26 cellular contexts compared by ENCODE assay signal in genomic region chr2:120796094-120796493, GRCh38.
"Had no signal": no experiment of that assay in that cellular context is flagged by ENCODE, and none has a peak within 500 bp of the region (broad histone marks: within the 10 kb centered on the region; RNA-seq: fewer than 3 reads in every experiment).

No MANE protein-coding gene starts in this region.

- H3K4me1 ChIP-seq: body of pancreas had no signal

- H3K36me3 Mint-ChIP-seq: activated naive CD4-positive, alpha-beta T cell treated with anti-CD3 and anti-CD28 coated beads, Interleukin-2, amount 50 U/mL, for 24 hours had no signal

- DNase-seq: activated CD4-positive, alpha-beta T cell treated with anti-CD3 and anti-CD28 coated beads for 48 hours; activated CD4-positive, alpha-beta T cell treated with anti-CD3 and anti-CD28 coated beads, Interleukin-2, amount 50 U/mL, for 4 hours; activated CD4-positive, CD25-positive, alpha-beta regulatory T cell treated with anti-CD3 and anti-CD28 coated beads, Interleukin-2, amount 50 U/mL, for 72 hours; activated CD8-positive, alpha-beta memory T cell treated with anti-CD3 and anti-CD28 coated beads, Interleukin-2, amount 50 U/mL, for 48 hours; activated CD8-positive, alpha-beta T cell treated with anti-CD3 and anti-CD28 coated beads, Interleukin-2, amount 10 ng/mL, durations not matched to agents 7 days and 5 days; activated effector memory CD4-positive, alpha-beta T cell treated with Interleukin-2 at 50 U/mL for 16 hours; activated naive CD4-positive, alpha-beta T cell; activated T-cell treated with anti-CD3 and anti-CD28 coated beads, Interleukin-2, amount 50 U/mL, for 1 hour; aorta; body of pancreas; NCI-H1092; NCI-H1417; NCI-H2029; NCI-H2107; NCI-H2171 treated with DMSO at 0.1 percent for 48 hours; NCI-H226; NCI-H526; NCI-H82; SHP77; SW 1271 had no signal

- H3K9me3 ChIP-seq: body of pancreas, SJSA1 had no signal

- H3K9me3 Mint-ChIP-seq: activated naive CD4-positive, alpha-beta T cell treated with anti-CD3 and anti-CD28 coated beads, Interleukin-2, amount 50 U/mL, for 24 hours; central memory CD8-positive, alpha-beta T cell; T-helper 1 cell treated with Interleukin-12 subunit alpha and Interleukin-12 subunit beta and Interleukin-4 antibody, amounts not matched to agents 30 μg/mL and 1 μg/mL, for 36 hours had no signal

- H3K4me1 Mint-ChIP-seq: activated naive CD4-positive, alpha-beta T cell treated with anti-CD3 and anti-CD28 coated beads, Interleukin-2, amount 50 U/mL, for 24 hours; central memory CD8-positive, alpha-beta T cell had no signal

- H3K27me3 ChIP-seq: body of pancreas, SJSA1 had no signal

- H3K27ac Mint-ChIP-seq: activated CD8-positive, alpha-beta T cell treated with anti-CD3 and anti-CD28 coated beads, Interleukin-2, amount 10 ng/mL, durations not matched to agents 7 days and 5 days; activated naive CD4-positive, alpha-beta T cell treated with anti-CD3 and anti-CD28 coated beads, Interleukin-2, amount 50 U/mL, for 24 hours; T-helper 1 cell treated with Interleukin-12 subunit alpha and Interleukin-12 subunit beta and Interleukin-4 antibody, amounts not matched to agents 30 μg/mL and 1 μg/mL, for 36 hours had no signal

- H3K27me3 Mint-ChIP-seq: activated naive CD4-positive, alpha-beta T cell treated with anti-CD3 and anti-CD28 coated beads, Interleukin-2, amount 50 U/mL, for 24 hours had no signal

- H3K27ac ChIP-seq: body of pancreas, KMS-11, SJSA1 had no signal

- ATAC-seq: activated CD8-positive, alpha-beta T cell treated with anti-CD3 and anti-CD28 coated beads, Interleukin-2, amount 10 ng/mL, durations not matched to agents 7 days and 5 days; body of pancreas; SK-N-SH treated with all-trans-retinoic acid at 6 μM for 48 hours had no signal

- H3K4me3 ChIP-seq: body of pancreas, SJSA1 had no signal

- H3K9ac ChIP-seq: KMS-11 had no signal

- H3K4me3 Mint-ChIP-seq: activated CD8-positive, alpha-beta T cell treated with anti-CD3 and anti-CD28 coated beads, Interleukin-2, amount 10 ng/mL, durations not matched to agents 7 days and 5 days; activated naive CD4-positive, alpha-beta T cell treated with anti-CD3 and anti-CD28 coated beads, Interleukin-2, amount 50 U/mL, for 24 hours; central memory CD8-positive, alpha-beta T cell; T-helper 1 cell treated with Interleukin-12 subunit alpha and Interleukin-12 subunit beta and Interleukin-4 antibody, amounts not matched to agents 30 μg/mL and 1 μg/mL, for 36 hours had no signal

- H3K4me2 ChIP-seq: KMS-11 had no signal
